ENCODE assay signal across 1 cellular context in the genomic region with DNA sequence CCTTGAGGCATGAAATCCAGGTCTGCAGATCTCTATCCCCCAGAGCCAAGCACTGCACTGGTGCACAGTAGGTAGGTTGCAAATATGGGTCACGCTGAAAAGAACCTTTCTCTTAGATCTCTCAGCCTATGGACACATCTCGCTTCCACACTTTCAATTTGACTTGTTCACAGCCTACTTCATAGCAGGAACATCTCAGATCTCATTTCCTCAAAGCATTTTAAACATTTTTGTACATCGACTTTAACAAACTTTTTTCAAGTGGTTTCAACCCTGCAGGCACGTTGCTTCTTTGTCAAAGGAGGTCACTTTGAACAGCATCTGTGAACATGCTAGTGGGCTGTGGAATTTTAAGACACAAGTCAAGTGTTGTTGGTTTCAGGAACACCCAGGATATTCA.
TF ChIP-seq lines count a peak whose summit lies in the region.

No MANE protein-coding gene starts in this region.

TF ChIP-seq in IMR-90, 13 proteins besides CTCF, POLR2A, EP300 and RAD21:
- TF ChIP-seq RFX5 (IDR thresholded peaks at IDR 0.05; ENCODE audit: low read depth, low read length) (no peak), NFE2L2 (IDR thresholded peaks at IDR 0.05; ENCODE audit: low read depth, low read length) (no peak), CEBPB (IDR thresholded peaks at IDR 0.05; ENCODE audit: low read depth, low read length) (no peak), CHD1 (IDR thresholded peaks at IDR 0.05; ENCODE audit: low read depth, low read length) (no peak), BHLHE40 (IDR thresholded peaks at IDR 0.05; ENCODE audit: low read depth, low read length) (no peak), FOS (IDR thresholded peaks at IDR 0.05; ENCODE audit: low read depth, low read length) (no peak), MXI1 (IDR thresholded peaks at IDR 0.05; ENCODE audit: borderline replicate concordance, low read depth, low read length) (no peak), MAZ (IDR thresholded peaks at IDR 0.05; ENCODE audit: borderline replicate concordance, low read depth, low read length) (no peak), SMC3 (IDR thresholded peaks at IDR 0.05; ENCODE audit: low read depth, low read length) (no peak), RCOR1 (IDR thresholded peaks at IDR 0.05; ENCODE audit: insufficient replicate concordance, low read length) (no peak), MAFK (IDR thresholded peaks at IDR 0.05; ENCODE audit: low read depth, low read length) (no peak)
- TF ChIP-seq, protein P1, sequence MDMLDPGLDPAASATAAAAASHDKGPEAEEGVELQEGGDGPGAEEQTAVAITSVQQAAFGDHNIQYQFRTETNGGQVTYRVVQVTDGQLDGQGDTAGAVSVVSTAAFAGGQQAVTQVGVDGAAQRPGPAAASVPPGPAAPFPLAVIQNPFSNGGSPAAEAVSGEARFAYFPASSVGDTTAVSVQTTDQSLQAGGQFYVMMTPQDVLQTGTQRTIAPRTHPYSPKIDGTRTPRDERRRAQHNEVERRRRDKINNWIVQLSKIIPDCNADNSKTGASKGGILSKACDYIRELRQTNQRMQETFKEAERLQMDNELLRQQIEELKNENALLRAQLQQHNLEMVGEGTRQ (IDR thresholded peaks at IDR 0.05; ENCODE audit: low read depth, low read length), result no peak
- TF ChIP-seq, protein P2, sequence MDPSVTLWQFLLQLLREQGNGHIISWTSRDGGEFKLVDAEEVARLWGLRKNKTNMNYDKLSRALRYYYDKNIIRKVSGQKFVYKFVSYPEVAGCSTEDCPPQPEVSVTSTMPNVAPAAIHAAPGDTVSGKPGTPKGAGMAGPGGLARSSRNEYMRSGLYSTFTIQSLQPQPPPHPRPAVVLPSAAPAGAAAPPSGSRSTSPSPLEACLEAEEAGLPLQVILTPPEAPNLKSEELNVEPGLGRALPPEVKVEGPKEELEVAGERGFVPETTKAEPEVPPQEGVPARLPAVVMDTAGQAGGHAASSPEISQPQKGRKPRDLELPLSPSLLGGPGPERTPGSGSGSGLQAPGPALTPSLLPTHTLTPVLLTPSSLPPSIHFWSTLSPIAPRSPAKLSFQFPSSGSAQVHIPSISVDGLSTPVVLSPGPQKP (IDR thresholded peaks at IDR 0.05; ENCODE audit: borderline replicate concordance, low read depth, low read length), result no peak
